21 cellular contexts compared by ENCODE assay signal in genomic region chr20:61599061-61599930, GRCh38.
A peak's percentile ranks its signal among the peaks of the same experiment; 100 is the strongest.
DNase-seq lines count a peak whose midpoint lies in the region; TF ChIP-seq lines count a peak whose summit lies in the region.
"Had no signal": no experiment of that assay in that cellular context is flagged by ENCODE, and none has a peak within 500 bp of the region (broad histone marks: within the 10 kb centered on the region; RNA-seq: fewer than 3 reads in every experiment).

No MANE protein-coding gene starts in this region.

- no peaks in the 10 kb centered on the region; the same call in 1 of the 2 replicates for H3K27me3 ChIP-seq in OCI-LY1 (ENCODE audit: insufficient read depth, low read length)
- H3K27me3 ChIP-seq: upper lobe of left lung had no signal

- TF ChIP-seq CTCF in OCI-LY1 (IDR thresholded peaks at IDR 0.05; ENCODE audit: low read length) (peak; percentile 40; the same call in 1 of the 2 replicates), glutamatergic neuron (IDR thresholded peaks at IDR 0.05; ENCODE audit: partially characterized antibody, unreplicated experiment) (no peak), retinal pigment epithelial cell (conservative IDR thresholded peaks at IDR 0.05; ENCODE audit: low read depth, low read length) (peak; percentile 38)

- H3K36me3 Mint-ChIP-seq in glutamatergic neuron (ENCODE audit: unreplicated experiment): peaks cover 13% of the 10 kb centered on the region
- H3K36me3 Mint-ChIP-seq: stimulated activated memory B cell treated with anti-CD40 and anti-IgM and Interleukin-4, amounts not matched to agents 10 μg/mL and 1 μg/mL and 100 μg/mL, for 72 hours had no signal

- H3K9me2 ChIP-seq in OCI-LY1 (ENCODE audit: low read depth, low read length): no peaks in the 10 kb centered on the region

- H3K4me2 ChIP-seq in OCI-LY1 (ENCODE audit: low read length): no peak overlapping the region

- H3K4me3 ChIP-seq in OCI-LY1 (ENCODE audit: low read depth, low read length, poor library complexity, severe bottlenecking) (no peak overlapping the region), retinal pigment epithelial cell (ENCODE audit: low read length) (no peak overlapping the region)
- H3K4me3 ChIP-seq: GM12878, upper lobe of left lung had no signal

- no peaks in the 10 kb centered on the region for H3K27me3 Mint-ChIP-seq in glutamatergic neuron (ENCODE audit: unreplicated experiment)
- H3K27me3 Mint-ChIP-seq: dendritic cell treated with granulocyte-macrophage colony-stimulating factor and Interleukin-4, amounts not matched to agents 40 ng/mL and 50 ng/mL, for 4 days; stimulated activated memory B cell treated with anti-CD40 and anti-IgM and Interleukin-4, amounts not matched to agents 10 μg/mL and 1 μg/mL and 100 μg/mL, for 72 hours had no signal

- DNase-seq in SHP77 (lab: John Stamatoyannopoulos, UW): peak; percentile 6 to 36
- DNase-seq in SHP77 treated with DMSO at 0.1 percent for 48 hours (lab: John Stamatoyannopoulos, UW): no peak
- DNase-seq in glutamatergic neuron: peak; percentile 53
- DNase-seq in retinal pigment epithelial cell (ENCODE audit: low read depth): no peak
- no peak for DNase-seq in NCI-H1105 (lab: John Stamatoyannopoulos, UW)
- no peak for DNase-seq in HuH-7 (ENCODE audit: low spot score)
- no peak for DNase-seq in activated effector memory CD4-positive, alpha-beta T cell treated with anti-CD3 and anti-CD28 coated beads, Interleukin-2, amount 50 U/mL, for 16 hours
- DNase-seq: activated CD4-positive, CD25-positive, alpha-beta regulatory T cell treated with anti-CD3 and anti-CD28 coated beads, Interleukin-2, amount 50 U/mL, for 72 hours; activated CD8-positive, alpha-beta memory T cell treated with anti-CD3 and anti-CD28 coated beads, Interleukin-2, amount 50 U/mL, for 4 hours; activated naive CD4-positive, alpha-beta T cell; HCEC 1CT; KG1; kidney glomerular epithelial cell; NCI-H1694 treated with DMSO at 0.1 percent for 48 hours; NCI-H524; upper lobe of left lung had no signal

- no peaks in the 10 kb centered on the region for H3K9me3 ChIP-seq in OCI-LY1 (ENCODE audit: low read length)

- no peak overlapping the region for H3K27ac ChIP-seq in OCI-LY1 (ENCODE audit: low read depth, low read length, poor library complexity, severe bottlenecking)
- H3K27ac ChIP-seq: parathyroid adenoma, upper lobe of left lung had no signal

- peaks cover 5% of the 10 kb centered on the region for H3K4me1 Mint-ChIP-seq in glutamatergic neuron (ENCODE audit: low read depth, unreplicated experiment)
- H3K4me1 Mint-ChIP-seq: stimulated activated memory B cell treated with anti-CD40 and anti-IgM and Interleukin-4, amounts not matched to agents 10 μg/mL and 1 μg/mL and 100 μg/mL, for 72 hours had no signal

- H3K4me1 ChIP-seq in OCI-LY1 (ENCODE audit: insufficient read depth, low read length, severe bottlenecking): no peaks in the 10 kb centered on the region
- H3K4me1 ChIP-seq: parathyroid adenoma, upper lobe of left lung had no signal

- no peak overlapping the region for H2AFZ ChIP-seq in OCI-LY1 (ENCODE audit: low read length)
- H2AFZ ChIP-seq: parathyroid adenoma had no signal

- H3K36me3 ChIP-seq in OCI-LY1 (ENCODE audit: insufficient read depth, low read length): no peaks in the 10 kb centered on the region
- H3K36me3 ChIP-seq: upper lobe of left lung had no signal

- no peaks in the 10 kb centered on the region for H3K79me2 ChIP-seq in OCI-LY1 (ENCODE audit: insufficient read depth, low read length)
- H3K79me2 ChIP-seq: parathyroid adenoma had no signal

- H3K9me3 Mint-ChIP-seq in glutamatergic neuron (ENCODE audit: unreplicated experiment): peaks cover 7% of the 10 kb centered on the region

- H3K9ac ChIP-seq in OCI-LY1 (ENCODE audit: low read length): no peak overlapping the region
- H3K9ac ChIP-seq: parathyroid adenoma had no signal

- no peak overlapping the region for H3K4me3 Mint-ChIP-seq in glutamatergic neuron (ENCODE audit: unreplicated experiment)
- H3K4me3 Mint-ChIP-seq: dendritic cell treated with granulocyte-macrophage colony-stimulating factor and Interleukin-4, amounts not matched to agents 40 ng/mL and 50 ng/mL, for 4 days; stimulated activated memory B cell treated with anti-CD40 and anti-IgM and Interleukin-4, amounts not matched to agents 10 μg/mL and 1 μg/mL and 100 μg/mL, for 72 hours had no signal

- H4K20me1 ChIP-seq in OCI-LY1 (ENCODE audit: insufficient read depth, low read length): no peaks in the 10 kb centered on the region

- H3K27ac Mint-ChIP-seq in glutamatergic neuron (ENCODE audit: unreplicated experiment): peak overlapping the region; percentile 57
- H3K27ac Mint-ChIP-seq: dendritic cell treated with granulocyte-macrophage colony-stimulating factor and Interleukin-4, amounts not matched to agents 40 ng/mL and 50 ng/mL, for 4 days; stimulated activated memory B cell treated with anti-CD40 and anti-IgM and Interleukin-4, amounts not matched to agents 10 μg/mL and 1 μg/mL and 100 μg/mL, for 72 hours had no signal

- no peaks in the 10 kb centered on the region for H3F3A ChIP-seq in OCI-LY1 (ENCODE audit: insufficient read depth, low read length)

Comparison
In these comparisons a context has a peak if more than half of its experiments do, and no peak if none do; other contexts are left out.
1. DNase-seq: peak in SHP77 (2 of 2) and glutamatergic neuron (single experiment); none in SHP77 treated with DMSO at 0.1 percent for 48 hours (single experiment), retinal pigment epithelial cell (single experiment), NCI-H1105 (single experiment), HuH-7 (single experiment) and activated effector memory CD4-positive, alpha-beta T cell treated with anti-CD3 and anti-CD28 coated beads, Interleukin-2, amount 50 U/mL, for 16 hours (single experiment).